ENCODE assay signal across 8 cellular contexts in genomic region chr15:35078221-35078915, GRCh38. TPM values are rescaled to one million over a fixed set of nuclear protein-coding genes. Genes with fewer than 3 reads are reported as not detected.
DNase-seq lines count a peak whose midpoint lies in the region; ATAC-seq, FAIRE-seq and TF ChIP-seq lines count a peak whose summit lies in the region.

No MANE protein-coding gene starts in this region.

- TF ChIP-seq EP300 in HepG2 (IDR thresholded peaks at IDR 0.05; ENCODE audit: low read depth in 2 of 2, low read length in 2 of 2): no peak
- no peak for TF ChIP-seq EP300 in HepG2 (CRISPR knock-in tag; IDR thresholded peaks at IDR 0.05; ENCODE audit: borderline replicate concordance)

- POLR2A ChIA-PET in HepG2 (lab: Yijun Ruan, JAX): no interaction called here

- no peaks in the 10 kb centered on the region for H4K20me1 ChIP-seq in HepG2 (ENCODE audit: insufficient read depth, low read length)

- H3K27ac ChIP-seq in colonic mucosa: no peak overlapping the region
- H3K27ac ChIP-seq in HepG2 (ENCODE audit: extremely low read length, insufficient read depth, low read length): no peak overlapping the region

- DNase-seq in ACHN (peak; percentile 50), Kasumi-1 (lab: John Stamatoyannopoulos, UW) (peak; percentile 21 to 24), colonic mucosa (no peak), HepG2 (ENCODE audit: low spot score) (peak; percentile 44)
- DNase-seq in stimulated activated CD8-positive, alpha-beta memory T cell treated with anti-CD3 and anti-CD28 coated beads, Interleukin-15, amount 100 ng/mL, for 48 hours (ENCODE audit: low read depth in 2 of 2): peak; percentile 1 to 3

- FAIRE-seq in HepG2 (lab: Jason Lieb, UNC): peak; percentile 75

- no peak overlapping the region for H3K9ac ChIP-seq in colonic mucosa (ENCODE audit: low read depth in 2 of 2, low read length in 2 of 2)
- H3K9ac ChIP-seq in HepG2 (ENCODE audit: insufficient read depth, low read depth, low read length): no peak overlapping the region

- intact Hi-C loops in colonic mucosa (cut with DNase I) (loop anchor here (10.0 kb wide), 1 partner anchor 206 kb away; no protein-coding TSS in a partner anchor), HepG2 (cut with micrococcal nuclease; ENCODE audit: unreplicated experiment) (loop anchor here (1.0 to 2.0 kb wide), 3 partner anchors 211 to 366 kb away; no protein-coding TSS in a partner anchor)

- H3K4me1 ChIP-seq in colonic mucosa (no peaks in the 10 kb centered on the region), HepG2 (ENCODE audit: insufficient read depth, low read length) (0 out of 2 replicates have a peak, but pooled peaks cover 4% of the 10 kb centered on the region)

- in situ Hi-C loops in ACHN (cut with HindIII; ENCODE audit: low pct_ligation_motif_present, low pct_unique_long_range_greater_than_20kb, low sequenced_read_pairs) (no loop called here), HepG2 (cut with HindIII; ENCODE audit: extremely low pct_ligation_motif_present, low pct_unique_long_range_greater_than_20kb) (loop anchor here (5.0 to 10.0 kb wide), 2 partner anchors 206 to 369 kb away; no protein-coding TSS in a partner anchor)

- H3K36me3 ChIP-seq in colonic mucosa (no peaks in the 10 kb centered on the region), HepG2 (replicated peaks in 1 of 2; ENCODE audit: control insufficient read depth in 1 of 2, insufficient read depth in 2 of 2, low read length in 2 of 2) (no peaks in the 10 kb centered on the region)

- H3K27me3 ChIP-seq in colonic mucosa (no peaks in the 10 kb centered on the region), HepG2 (ENCODE audit: control insufficient read depth in 1 of 2, insufficient read depth in 2 of 2, low read length in 2 of 2) (no peaks in the 10 kb centered on the region; a peak in 1 of 5 replicates)

- no TSS peak for BruUV-seq in HepG2 (replicated peaks; lab: Mats Ljungman, UMichigan)

- TF ChIP-seq POLR2A in HepG2 (IDR thresholded peaks at IDR 0.05; ENCODE audit: insufficient read depth in 1 of 2, low read depth in 2 of 2, low read length in 2 of 2): no peak

- TF ChIP-seq CTCF in GM12873 (IDR thresholded peaks at IDR 0.05; ENCODE audit: insufficient read depth, low read depth, low read length, missing control alignments): peak; percentile 81
- TF ChIP-seq CTCF in colonic mucosa (IDR thresholded peaks at IDR 0.05): peak; percentile 80
- TF ChIP-seq CTCF in HepG2 (CRISPR knock-in tag; IDR thresholded peaks at IDR 0.05): peak; percentile 86

- H3K4me3 ChIP-seq in colonic mucosa: no peak overlapping the region
- H3K4me3 ChIP-seq in HepG2 (replicated peaks in 1 of 3; ENCODE audit: insufficient read depth in 1 of 3, low read depth in 2 of 3, low read length in 3 of 3): no peak overlapping the region

- H3K9me3 ChIP-seq in colonic mucosa (no peaks in the 10 kb centered on the region), HepG2 (ENCODE audit: low read length) (no peaks in the 10 kb centered on the region)

- CTCF ChIA-PET in HepG2 (lab: Yijun Ruan, JAX; ENCODE audit: low intra/inter-chr PET ratio, low total read pairs): interaction anchor here (1.5 to 2.2 kb wide), 2 partner anchors 128 to 366 kb away, joined by 6 to 28 read pairs; no protein-coding TSS in a partner anchor

- ATAC-seq in SK-N-SH treated with all-trans-retinoic acid at 6 μM for 48 hours (peak; percentile 79), HepG2 (peak; percentile 84), HG02938 (IDR thresholded peaks at IDR 0.05; ENCODE audit: unreplicated experiment) (no peak)

- H3K79me2 ChIP-seq in HepG2 (ENCODE audit: insufficient read depth, low read length): no peaks in the 10 kb centered on the region

- 0 out of 2 replicates have a peak overlapping the region, but pooled peaks have one; percentile 27 for H3K4me2 ChIP-seq in HepG2 (ENCODE audit: low read depth, low read length)

- H2AFZ ChIP-seq in HepG2 (ENCODE audit: low read length): no peak overlapping the region

- TF ChIP-seq RAD21 in HepG2 (CRISPR knock-in tag; IDR thresholded peaks at IDR 0.05): peak; percentile 81

- WGBS in HepG2 (ENCODE audit: low lambda C conversion rate): 2% methylated on average over 6 of the region's 6 CpGs

TF ChIP-seq in SK-N-SH treated with all-trans-retinoic acid at 6 μM for 48 hours, 23 proteins besides CTCF, POLR2A, EP300 and RAD21:
- TF ChIP-seq, protein P1, sequence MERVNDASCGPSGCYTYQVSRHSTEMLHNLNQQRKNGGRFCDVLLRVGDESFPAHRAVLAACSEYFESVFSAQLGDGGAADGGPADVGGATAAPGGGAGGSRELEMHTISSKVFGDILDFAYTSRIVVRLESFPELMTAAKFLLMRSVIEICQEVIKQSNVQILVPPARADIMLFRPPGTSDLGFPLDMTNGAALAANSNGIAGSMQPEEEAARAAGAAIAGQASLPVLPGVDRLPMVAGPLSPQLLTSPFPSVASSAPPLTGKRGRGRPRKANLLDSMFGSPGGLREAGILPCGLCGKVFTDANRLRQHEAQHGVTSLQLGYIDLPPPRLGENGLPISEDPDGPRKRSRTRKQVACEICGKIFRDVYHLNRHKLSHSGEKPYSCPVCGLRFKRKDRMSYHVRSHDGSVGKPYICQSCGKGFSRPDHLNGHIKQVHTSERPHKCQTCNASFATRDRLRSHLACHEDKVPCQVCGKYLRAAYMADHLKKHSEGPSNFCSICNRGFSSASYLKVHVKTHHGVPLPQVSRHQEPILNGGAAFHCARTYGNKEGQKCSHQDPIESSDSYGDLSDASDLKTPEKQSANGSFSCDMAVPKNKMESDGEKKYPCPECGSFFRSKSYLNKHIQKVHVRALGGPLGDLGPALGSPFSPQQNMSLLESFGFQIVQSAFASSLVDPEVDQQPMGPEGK (CRISPR knock-in tag; IDR thresholded peaks at IDR 0.05; ENCODE audit: borderline replicate concordance): no peak
- TF ChIP-seq RARB (CRISPR knock-in tag; IDR thresholded peaks at IDR 0.05) (no peak), TOX (CRISPR knock-in tag; IDR thresholded peaks at IDR 0.05; ENCODE audit: borderline replicate concordance) (no peak), ZFP3 (CRISPR knock-in tag; IDR thresholded peaks at IDR 0.05) (no peak), ARNTL (CRISPR knock-in tag; IDR thresholded peaks at IDR 0.05; ENCODE audit: borderline replicate concordance, low read depth) (no peak), ZNF8 (CRISPR knock-in tag; IDR thresholded peaks at IDR 0.05) (no peak), CSDC2 (CRISPR knock-in tag; IDR thresholded peaks at IDR 0.05) (no peak), TCF4 (CRISPR knock-in tag; IDR thresholded peaks at IDR 0.05; ENCODE audit: borderline replicate concordance) (no peak)

TF ChIP-seq in HepG2, 621 proteins besides CTCF, POLR2A, EP300 and RAD21 (continues in another document):
- TF ChIP-seq HNRNPK (IDR thresholded peaks at IDR 0.05; ENCODE audit: low read depth, low read length, poor library complexity, severe bottlenecking) (peak; percentile 81), SMAD1 (CRISPR knock-in tag; IDR thresholded peaks at IDR 0.05; ENCODE audit: borderline replicate concordance, low read depth) (no peak), ZSCAN20 (CRISPR knock-in tag; IDR thresholded peaks at IDR 0.05; ENCODE audit: borderline replicate concordance) (no peak), STAG1 (CRISPR knock-in tag; IDR thresholded peaks at IDR 0.05) (peak; percentile 89), TOE1 (CRISPR knock-in tag; IDR thresholded peaks at IDR 0.05) (no peak)
- TF ChIP-seq, protein P2, sequence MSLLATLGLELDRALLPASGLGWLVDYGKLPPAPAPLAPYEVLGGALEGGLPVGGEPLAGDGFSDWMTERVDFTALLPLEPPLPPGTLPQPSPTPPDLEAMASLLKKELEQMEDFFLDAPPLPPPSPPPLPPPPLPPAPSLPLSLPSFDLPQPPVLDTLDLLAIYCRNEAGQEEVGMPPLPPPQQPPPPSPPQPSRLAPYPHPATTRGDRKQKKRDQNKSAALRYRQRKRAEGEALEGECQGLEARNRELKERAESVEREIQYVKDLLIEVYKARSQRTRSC (CRISPR knock-in tag; IDR thresholded peaks at IDR 0.05; ENCODE audit: low read depth): no peak

RNA-seq across cellular contexts. Expression of gene NANOGP8, which starts 6.7 kb away (rescaled TPM):
- total RNA-seq in colonic mucosa: not detected
- 0.25 and 0.27 TPM in 2 replicates for total RNA-seq in HepG2 (2016; rRNA removed; fragmentation: Illumina TruSeq; extraction: Trizol)
- total RNA-seq in HepG2 (2016; cell fraction: cytosol; rRNA removed; fragmentation: Illumina TruSeq; extraction: Trizol; ENCODE audit: low read depth): not detected in 2 replicates
- 0.27 TPM in 1 of 2 replicates, not detected in the other for total RNA-seq in HepG2 (2016; cell fraction: insoluble cytoplasmic fraction; rRNA removed; fragmentation: Illumina TruSeq; extraction: Trizol)
- not detected in 2 replicates for total RNA-seq in HepG2 (2016; cell fraction: membrane; rRNA removed; fragmentation: Illumina TruSeq; extraction: Trizol)
- not detected in 2 replicates for total RNA-seq in HepG2 (2016; cell fraction: nucleus; rRNA removed; fragmentation: Illumina TruSeq; extraction: Trizol)
- 0.09 TPM in 1 of 2 replicates, not detected in the other for polyA plus RNA-seq in HepG2 (2011; rRNA removed)
- 0.12 TPM in 1 of 2 replicates, not detected in the other for polyA plus RNA-seq in HepG2 (2011; cell fraction: cytosol; rRNA removed)
- polyA plus RNA-seq in HepG2 (2011; cell fraction: nucleus; rRNA removed): 0.73 and 0.90 TPM in 2 replicates
- polyA plus RNA-seq in HepG2 (2012): 0.28 TPM in 1 of 2 replicates, not detected in the other
- polyA plus RNA-seq in HepG2 (2016; cell fraction: cytosol; fragmentation: Illumina TruSeq; extraction: Trizol; ENCODE audit: low read depth): 0.17 TPM in 1 of 2 replicates, not detected in the other
- not detected in 2 replicates for polyA plus RNA-seq in HepG2 (2016; cell fraction: insoluble cytoplasmic fraction; fragmentation: Illumina TruSeq; extraction: Trizol; ENCODE audit: low read depth)
- not detected in 2 replicates for polyA plus RNA-seq in HepG2 (2016; cell fraction: membrane; fragmentation: Illumina TruSeq; extraction: Trizol; ENCODE audit: low read depth)
- not detected in 2 replicates for polyA plus RNA-seq in HepG2 (2016; cell fraction: nucleus; fragmentation: Illumina TruSeq; extraction: Trizol; ENCODE audit: insufficient read depth, low read depth)
- 0.49 and 0.92 TPM in 2 replicates for polyA minus RNA-seq in HepG2 (2011; rRNA and poly(A)+ RNA removed; ENCODE audit: low replicate concordance)
- polyA minus RNA-seq in HepG2 (2011; cell fraction: cytosol; rRNA and poly(A)+ RNA removed): 0.79 TPM in 1 of 2 replicates, not detected in the other
- 2.3 and 3.2 TPM in 2 replicates for polyA minus RNA-seq in HepG2 (2011; cell fraction: nucleus; rRNA and poly(A)+ RNA removed)
